In the genomic region with DNA sequence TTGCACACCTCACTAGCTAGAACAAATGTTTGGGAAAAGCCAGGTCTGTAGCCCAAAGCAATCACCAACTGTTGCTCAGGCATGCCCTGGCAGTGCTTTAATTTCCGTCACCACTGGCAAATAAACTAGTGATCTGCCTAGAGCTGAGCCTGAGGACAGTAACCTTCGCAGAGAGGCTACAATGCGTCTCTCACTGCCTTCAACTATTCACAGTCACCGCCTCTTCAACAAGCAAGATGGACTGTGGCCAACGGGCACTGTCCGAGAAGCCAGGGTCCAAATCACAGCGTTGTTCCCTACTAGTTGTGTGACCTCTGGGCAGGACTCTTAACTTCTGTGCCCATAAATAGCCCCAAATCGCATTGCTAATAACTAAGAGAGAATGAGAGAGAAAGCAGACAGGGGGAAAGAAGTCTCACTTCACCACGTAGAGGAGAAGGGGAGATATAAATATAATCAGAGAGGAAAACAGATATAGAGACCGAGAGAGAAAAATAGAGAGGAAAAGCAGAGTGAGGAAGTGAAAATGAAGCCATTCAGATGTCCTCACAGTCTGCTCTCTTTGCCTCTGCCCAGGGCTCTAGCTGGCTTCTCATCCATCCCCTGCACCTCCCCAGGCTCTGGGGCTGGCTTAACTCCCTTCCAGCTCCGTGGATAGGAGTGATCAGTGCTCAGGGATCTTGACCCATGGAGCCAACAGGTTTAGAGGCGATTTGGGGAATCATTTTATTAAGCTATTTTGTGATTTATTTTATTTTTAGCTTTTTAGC, we compare ENCODE assay signal across 1 cellular context.
TF ChIP-seq lines count a peak whose summit lies in the region.

No MANE protein-coding gene starts in this region.

TF ChIP-seq in H1, 55 proteins besides CTCF, POLR2A, EP300 and RAD21:
- TF ChIP-seq ZNF274 (IDR thresholded peaks at IDR 0.05; ENCODE audit: borderline replicate concordance, extremely low read depth, low read length), result no peak
- no peak for TF ChIP-seq TCF12 (IDR thresholded peaks at IDR 0.05; ENCODE audit: low read depth, low read length)
